18 cellular contexts compared by ENCODE assay signal in the genomic region with DNA sequence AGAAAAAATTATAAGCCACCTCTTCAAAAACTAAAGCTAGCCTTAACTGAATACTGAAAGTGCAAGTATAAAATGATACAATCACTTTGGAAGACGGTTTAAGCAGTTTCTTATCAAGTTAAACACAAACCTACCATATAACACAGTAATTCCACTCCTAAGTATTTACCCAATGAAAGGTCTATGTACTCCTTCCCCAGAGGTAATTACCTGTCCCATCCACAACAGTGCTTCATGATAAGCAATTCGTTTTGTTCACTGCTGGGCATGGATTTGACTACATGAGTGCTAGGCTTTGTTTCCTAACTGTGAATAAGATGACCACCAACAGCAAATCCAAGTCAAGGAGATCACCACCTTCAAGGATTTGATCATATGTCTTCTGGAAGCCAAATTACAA. TPM values are rescaled to one million over a fixed set of nuclear protein-coding genes. Genes with fewer than 3 reads are reported as not detected.
DNase-seq lines count a peak whose midpoint lies in the region; ATAC-seq, FAIRE-seq and TF ChIP-seq lines count a peak whose summit lies in the region.
"Had no signal": no experiment of that assay in that cellular context is flagged by ENCODE, and none has a peak within 500 bp of the region (broad histone marks: within the 10 kb centered on the region; RNA-seq: fewer than 3 reads in every experiment).

No MANE protein-coding gene starts in this region.

- no peak overlapping the region for H3K27ac ChIP-seq in upper lobe of left lung

- peaks cover 44% of the 10 kb centered on the region for H3K4me1 Mint-ChIP-seq in activated CD8-positive, alpha-beta T cell treated with anti-CD3 and anti-CD28 coated beads, Interleukin-2, amount 10 ng/mL, durations not matched to agents 7 days and 5 days (ENCODE audit: low read depth)
- H3K4me1 Mint-ChIP-seq in activated CD8-positive, alpha-beta T cell treated with anti-CD3 and anti-CD28 coated beads for 36 hours (ENCODE audit: low read depth): peaks cover 24% of the 10 kb centered on the region
- H3K4me1 Mint-ChIP-seq in activated T-helper 17 cell treated with anti-CD3 and anti-CD28 coated beads, Interleukin-2, amount 50 U/mL, for 72 hours: peaks cover 14% of the 10 kb centered on the region
- H3K4me1 Mint-ChIP-seq in naive thymus-derived CD8-positive, alpha-beta T cell: peaks cover 12 to 49% (median 30%) of the 10 kb centered on the region in 4 donors

- 57% methylated on average over 2 of the region's 2 CpGs for whole genome bisulfite sequencing in upper lobe of left lung, 2 donors

- no peak overlapping the region for H3K4me3 ChIP-seq in upper lobe of left lung

- H3K27me3 ChIP-seq in upper lobe of left lung: no peaks in the 10 kb centered on the region

- peak; percentile 14 for FAIRE-seq in GM19239 (lab: Jason Lieb, UNC)
- FAIRE-seq: A204.1, colon had no signal

- H3K9me3 Mint-ChIP-seq in activated CD8-positive, alpha-beta T cell treated with anti-CD3 and anti-CD28 coated beads, Interleukin-2, amount 10 ng/mL, durations not matched to agents 7 days and 5 days (ENCODE audit: insufficient read depth): no peaks in the 10 kb centered on the region
- no peaks in the 10 kb centered on the region for H3K9me3 Mint-ChIP-seq in activated CD8-positive, alpha-beta T cell treated with anti-CD3 and anti-CD28 coated beads for 36 hours
- H3K9me3 Mint-ChIP-seq in activated T-helper 17 cell treated with anti-CD3 and anti-CD28 coated beads, Interleukin-2, amount 50 U/mL, for 72 hours: no peaks in the 10 kb centered on the region
- no peaks in the 10 kb centered on the region for H3K9me3 Mint-ChIP-seq in naive thymus-derived CD8-positive, alpha-beta T cell

- no peak for TF ChIP-seq POLR2A in upper lobe of left lung (IDR thresholded peaks at IDR 0.05)

- POLR2A ChIA-PET in activated CD8-positive, alpha-beta T cell treated with anti-CD3 and anti-CD28 coated beads, Interleukin-2, amount 10 ng/mL, durations not matched to agents 7 days and 5 days (lab: Charles Lee): interaction anchor here (1.0 kb wide), 1 partner anchor 15 kb away, joined by 3 read pairs; no protein-coding TSS in a partner anchor
- POLR2A ChIA-PET in activated CD8-positive, alpha-beta T cell treated with anti-CD3 and anti-CD28 coated beads for 36 hours (lab: Charles Lee): interaction anchor here (1.2 to 1.4 kb wide), 2 partner anchors 8 to 16 kb away, joined by 3 read pairs; no protein-coding TSS in a partner anchor
- POLR2A ChIA-PET in naive thymus-derived CD8-positive, alpha-beta T cell (lab: Charles Lee): no interaction called here

- TF ChIP-seq CTCF in activated CD8-positive, alpha-beta T cell treated with anti-CD3 and anti-CD28 coated beads for 36 hours (IDR thresholded peaks at IDR 0.05): no peak
- TF ChIP-seq CTCF in upper lobe of left lung (IDR thresholded peaks at IDR 0.05): no peak

- H3K27me3 Mint-ChIP-seq in activated CD8-positive, alpha-beta T cell treated with anti-CD3 and anti-CD28 coated beads, Interleukin-2, amount 10 ng/mL, durations not matched to agents 7 days and 5 days (ENCODE audit: low read depth): no peaks in the 10 kb centered on the region
- H3K27me3 Mint-ChIP-seq in activated CD8-positive, alpha-beta T cell treated with anti-CD3 and anti-CD28 coated beads for 36 hours: no peaks in the 10 kb centered on the region
- H3K27me3 Mint-ChIP-seq in activated T-helper 17 cell treated with anti-CD3 and anti-CD28 coated beads, Interleukin-2, amount 50 U/mL, for 72 hours: no peaks in the 10 kb centered on the region
- no peaks in the 10 kb centered on the region for H3K27me3 Mint-ChIP-seq in naive thymus-derived CD8-positive, alpha-beta T cell

- ATAC-seq in activated CD8-positive, alpha-beta T cell treated with anti-CD3 and anti-CD28 coated beads, Interleukin-2, amount 10 ng/mL, durations not matched to agents 7 days and 5 days: no peak
- ATAC-seq in activated CD8-positive, alpha-beta T cell treated with anti-CD3 and anti-CD28 coated beads for 36 hours: no peak
- no peak for ATAC-seq in activated T-helper 17 cell treated with anti-CD3 and anti-CD28 coated beads, Interleukin-2, amount 50 U/mL, for 72 hours (replicated peaks)
- ATAC-seq in naive thymus-derived CD8-positive, alpha-beta T cell: no peak
- ATAC-seq in upper lobe of left lung (ENCODE audit: low FRiP score in 2 of 2): no peak
- ATAC-seq in GM18909 (IDR thresholded peaks at IDR 0.05; ENCODE audit: poor library complexity, unreplicated experiment): no peak

- intact Hi-C loops in activated CD8-positive, alpha-beta T cell treated with anti-CD3 and anti-CD28 coated beads for 36 hours (cut with micrococcal nuclease): no loop called here

- no peak for DNase-seq in activated CD8-positive, alpha-beta T cell treated with anti-CD3 and anti-CD28 coated beads, Interleukin-2, amount 10 ng/mL, durations not matched to agents 7 days and 5 days
- no peak for DNase-seq in activated CD8-positive, alpha-beta T cell treated with anti-CD3 and anti-CD28 coated beads for 36 hours
- DNase-seq in GM19239 (ENCODE audit: insufficient read length, low spot score) (no peak), upper lobe of left lung (no peak), UCSD-AML1 (lab: John Stamatoyannopoulos, UW; ENCODE audit: unreplicated experiment) (no peak)
- DNase-seq in naive thymus-derived CD8-positive, alpha-beta T cell: no peak
- DNase-seq: activated gamma-delta T cell treated with Interleukin-2 at 50 U/mL for 16 hours; C1 segment of cervical spinal cord; hypothalamus; mesenchymal stem cell; NCI-H1694 treated with DMSO at 0.1 percent for 48 hours; NK-92 treated with Interleukin-12 subunit alpha and Interleukin-12 subunit beta, amount 100 ng/mL, for 24 hours; RPMI8226; SW 1271 had no signal

- no peaks in the 10 kb centered on the region for H3K9me3 ChIP-seq in upper lobe of left lung

- peak overlapping the region; percentile 60 for H3K27ac Mint-ChIP-seq in activated CD8-positive, alpha-beta T cell treated with anti-CD3 and anti-CD28 coated beads, Interleukin-2, amount 10 ng/mL, durations not matched to agents 7 days and 5 days
- H3K27ac Mint-ChIP-seq in activated CD8-positive, alpha-beta T cell treated with anti-CD3 and anti-CD28 coated beads for 36 hours: no peak overlapping the region
- peak overlapping the region; percentile 47 for H3K27ac Mint-ChIP-seq in activated T-helper 17 cell treated with anti-CD3 and anti-CD28 coated beads, Interleukin-2, amount 50 U/mL, for 72 hours
- peak overlapping the region in 7 of 10 donors; percentile 17 to 69 (median 35) for H3K27ac Mint-ChIP-seq in naive thymus-derived CD8-positive, alpha-beta T cell

- H3K4me3 Mint-ChIP-seq in activated CD8-positive, alpha-beta T cell treated with anti-CD3 and anti-CD28 coated beads, Interleukin-2, amount 10 ng/mL, durations not matched to agents 7 days and 5 days: no peak overlapping the region
- no peak overlapping the region for H3K4me3 Mint-ChIP-seq in activated CD8-positive, alpha-beta T cell treated with anti-CD3 and anti-CD28 coated beads for 36 hours
- peak overlapping the region; percentile 13 for H3K4me3 Mint-ChIP-seq in activated T-helper 17 cell treated with anti-CD3 and anti-CD28 coated beads, Interleukin-2, amount 50 U/mL, for 72 hours
- H3K4me3 Mint-ChIP-seq in naive thymus-derived CD8-positive, alpha-beta T cell: peak overlapping the region in 1 of 10 donors; percentile 3

- H3K36me3 Mint-ChIP-seq in activated CD8-positive, alpha-beta T cell treated with anti-CD3 and anti-CD28 coated beads, Interleukin-2, amount 10 ng/mL, durations not matched to agents 7 days and 5 days (ENCODE audit: low read depth): peaks cover 45% of the 10 kb centered on the region
- H3K36me3 Mint-ChIP-seq in activated CD8-positive, alpha-beta T cell treated with anti-CD3 and anti-CD28 coated beads for 36 hours (ENCODE audit: low read depth): peaks cover 34% of the 10 kb centered on the region
- peaks cover 76% of the 10 kb centered on the region for H3K36me3 Mint-ChIP-seq in activated T-helper 17 cell treated with anti-CD3 and anti-CD28 coated beads, Interleukin-2, amount 50 U/mL, for 72 hours (ENCODE audit: low read depth)
- peaks cover 0 to 42% (median 0%) of the 10 kb centered on the region in 3 donors for H3K36me3 Mint-ChIP-seq in naive thymus-derived CD8-positive, alpha-beta T cell

- TF ChIP-seq EP300 in upper lobe of left lung (IDR thresholded peaks at IDR 0.05): no peak

- peaks cover 3 to 29% (median 7%) of the 10 kb centered on the region in 4 donors for H3K36me3 ChIP-seq in upper lobe of left lung

- peaks cover 22 to 31% (median 26%) of the 10 kb centered on the region in 4 donors for H3K4me1 ChIP-seq in upper lobe of left lung

- CTCF ChIA-PET in activated CD8-positive, alpha-beta T cell treated with anti-CD3 and anti-CD28 coated beads, Interleukin-2, amount 10 ng/mL, durations not matched to agents 7 days and 5 days (lab: Charles Lee): interaction anchor here (1.1 to 4.1 kb wide), 4 partner anchors 12 to 1034 kb away, joined by 3 to 12 read pairs (median 4); no protein-coding TSS in a partner anchor
- CTCF ChIA-PET in activated CD8-positive, alpha-beta T cell treated with anti-CD3 and anti-CD28 coated beads for 36 hours (lab: Charles Lee): interaction anchor here (3.4 kb wide), 1 partner anchor 32 kb away, joined by 23 read pairs; no protein-coding TSS in a partner anchor

RNA-seq across cellular contexts. Expression of gene COX5A, which starts 4.3 kb away (rescaled TPM):
- total RNA-seq in activated CD8-positive, alpha-beta T cell treated with anti-CD3 and anti-CD28 coated beads, Interleukin-2, amount 10 ng/mL, durations not matched to agents 7 days and 5 days: 100 to 1,000 TPM; 305 to 313 TPM
- 100 to 1,000 TPM; 342 TPM for total RNA-seq in activated CD8-positive, alpha-beta T cell treated with anti-CD3 and anti-CD28 coated beads for 36 hours
- 100 to 1,000 TPM; 242 to 337 TPM for total RNA-seq in activated T-helper 17 cell treated with anti-CD3 and anti-CD28 coated beads, Interleukin-2, amount 50 U/mL, for 72 hours
- total RNA-seq in naive thymus-derived CD8-positive, alpha-beta T cell: 10 to 100 TPM; 60.0 to 66.0 TPM
- 100 to 1,000 TPM; 268 to 362 (median 276) TPM for polyA plus RNA-seq in naive thymus-derived CD8-positive, alpha-beta T cell
- 100 to 1,000 TPM in 2 of 6 donors, 10 to 100 TPM in 4; 50.9 to 168 (median 93.0) TPM for total RNA-seq in upper lobe of left lung

RNA-seq across cellular contexts. Expression of gene RPP25, which starts 23.0 kb away (rescaled TPM):
- 1 to 10 TPM; 6.5 to 7.2 TPM for total RNA-seq in activated CD8-positive, alpha-beta T cell treated with anti-CD3 and anti-CD28 coated beads, Interleukin-2, amount 10 ng/mL, durations not matched to agents 7 days and 5 days
- total RNA-seq in activated CD8-positive, alpha-beta T cell treated with anti-CD3 and anti-CD28 coated beads for 36 hours: 1 to 10 TPM; 7.0 to 7.2 TPM
- total RNA-seq in activated T-helper 17 cell treated with anti-CD3 and anti-CD28 coated beads, Interleukin-2, amount 50 U/mL, for 72 hours: 1 to 10 TPM; 2.4 to 9.6 TPM
- total RNA-seq in naive thymus-derived CD8-positive, alpha-beta T cell: 1 to 10 TPM; 3.8 to 4.1 TPM
- 1 to 10 TPM; 2.8 to 4.3 (median 4.2) TPM for polyA plus RNA-seq in naive thymus-derived CD8-positive, alpha-beta T cell
- 10 to 100 TPM in 5 of 6 donors, 1 to 10 TPM in 1; 9.4 to 28.4 (median 19.2) TPM for total RNA-seq in upper lobe of left lung

RNA-seq across cellular contexts. Expression of gene FAM219B, which starts 26.9 kb away (rescaled TPM):
- 10 to 100 TPM; 61.3 to 72.5 TPM for total RNA-seq in activated CD8-positive, alpha-beta T cell treated with anti-CD3 and anti-CD28 coated beads, Interleukin-2, amount 10 ng/mL, durations not matched to agents 7 days and 5 days
- 10 to 100 TPM; 36.5 to 44.7 TPM for total RNA-seq in activated CD8-positive, alpha-beta T cell treated with anti-CD3 and anti-CD28 coated beads for 36 hours
- total RNA-seq in activated T-helper 17 cell treated with anti-CD3 and anti-CD28 coated beads, Interleukin-2, amount 50 U/mL, for 72 hours: 10 to 100 TPM; 65.6 to 98.3 TPM
- total RNA-seq in naive thymus-derived CD8-positive, alpha-beta T cell: 10 to 100 TPM; 80.2 to 91.5 TPM
- 10 to 100 TPM; 18.8 to 22.3 (median 20.7) TPM for polyA plus RNA-seq in naive thymus-derived CD8-positive, alpha-beta T cell
- total RNA-seq in upper lobe of left lung: 100 to 1,000 TPM in 1 of 6 donors, 10 to 100 TPM in 5; 49.3 to 122 (median 71.5) TPM

RNA-seq across cellular contexts. Expression of gene MPI, which starts 43.7 kb away (rescaled TPM):
- total RNA-seq in activated CD8-positive, alpha-beta T cell treated with anti-CD3 and anti-CD28 coated beads, Interleukin-2, amount 10 ng/mL, durations not matched to agents 7 days and 5 days: 10 to 100 TPM; 55.7 to 56.7 TPM
- 10 to 100 TPM; 67.1 to 74.3 TPM for total RNA-seq in activated CD8-positive, alpha-beta T cell treated with anti-CD3 and anti-CD28 coated beads for 36 hours
- 10 to 100 TPM; 51.8 to 98.5 TPM for total RNA-seq in activated T-helper 17 cell treated with anti-CD3 and anti-CD28 coated beads, Interleukin-2, amount 50 U/mL, for 72 hours
- total RNA-seq in naive thymus-derived CD8-positive, alpha-beta T cell: 10 to 100 TPM; 74.3 to 77.4 TPM
- 10 to 100 TPM; 80.5 to 85.6 (median 85.3) TPM for polyA plus RNA-seq in naive thymus-derived CD8-positive, alpha-beta T cell
- total RNA-seq in upper lobe of left lung: 10 to 100 TPM; 21.0 to 40.6 (median 30.2) TPM
